Comparison of ENCODE assay signal across 1 cellular context in genomic region chr14:22898302-22898894, GRCh38.
TF ChIP-seq lines count a peak whose summit lies in the region.

No MANE protein-coding gene starts in this region.

TF ChIP-seq in SK-N-SH treated with all-trans-retinoic acid at 6 μM for 48 hours, 23 proteins besides CTCF, POLR2A, EP300 and RAD21 (continued from another document):
- TF ChIP-seq TCF4 (CRISPR knock-in tag; IDR thresholded peaks at IDR 0.05; ENCODE audit: borderline replicate concordance) (no peak), ZNF70 (CRISPR knock-in tag; IDR thresholded peaks at IDR 0.05) (no peak), BACH2 (CRISPR knock-in tag; IDR thresholded peaks at IDR 0.05; ENCODE audit: borderline replicate concordance) (no peak), ZNF8 (CRISPR knock-in tag; IDR thresholded peaks at IDR 0.05) (no peak), ZFP30 (CRISPR knock-in tag; IDR thresholded peaks at IDR 0.05) (no peak), PPARA (CRISPR knock-in tag; IDR thresholded peaks at IDR 0.05; ENCODE audit: borderline replicate concordance) (no peak), PATZ1 (CRISPR knock-in tag; IDR thresholded peaks at IDR 0.05; ENCODE audit: borderline replicate concordance) (no peak), ZFP3 (CRISPR knock-in tag; IDR thresholded peaks at IDR 0.05) (no peak), CREB5 (CRISPR knock-in tag; IDR thresholded peaks at IDR 0.05; ENCODE audit: low read depth) (no peak), RARB (CRISPR knock-in tag; IDR thresholded peaks at IDR 0.05) (no peak), SNAI2 (CRISPR knock-in tag; IDR thresholded peaks at IDR 0.05) (no peak), CSDC2 (CRISPR knock-in tag; IDR thresholded peaks at IDR 0.05) (no peak), ZC3H10 (CRISPR knock-in tag; IDR thresholded peaks at IDR 0.05) (no peak), CSRNP3 (CRISPR knock-in tag; IDR thresholded peaks at IDR 0.05) (no peak)
- TF ChIP-seq, protein P1, sequence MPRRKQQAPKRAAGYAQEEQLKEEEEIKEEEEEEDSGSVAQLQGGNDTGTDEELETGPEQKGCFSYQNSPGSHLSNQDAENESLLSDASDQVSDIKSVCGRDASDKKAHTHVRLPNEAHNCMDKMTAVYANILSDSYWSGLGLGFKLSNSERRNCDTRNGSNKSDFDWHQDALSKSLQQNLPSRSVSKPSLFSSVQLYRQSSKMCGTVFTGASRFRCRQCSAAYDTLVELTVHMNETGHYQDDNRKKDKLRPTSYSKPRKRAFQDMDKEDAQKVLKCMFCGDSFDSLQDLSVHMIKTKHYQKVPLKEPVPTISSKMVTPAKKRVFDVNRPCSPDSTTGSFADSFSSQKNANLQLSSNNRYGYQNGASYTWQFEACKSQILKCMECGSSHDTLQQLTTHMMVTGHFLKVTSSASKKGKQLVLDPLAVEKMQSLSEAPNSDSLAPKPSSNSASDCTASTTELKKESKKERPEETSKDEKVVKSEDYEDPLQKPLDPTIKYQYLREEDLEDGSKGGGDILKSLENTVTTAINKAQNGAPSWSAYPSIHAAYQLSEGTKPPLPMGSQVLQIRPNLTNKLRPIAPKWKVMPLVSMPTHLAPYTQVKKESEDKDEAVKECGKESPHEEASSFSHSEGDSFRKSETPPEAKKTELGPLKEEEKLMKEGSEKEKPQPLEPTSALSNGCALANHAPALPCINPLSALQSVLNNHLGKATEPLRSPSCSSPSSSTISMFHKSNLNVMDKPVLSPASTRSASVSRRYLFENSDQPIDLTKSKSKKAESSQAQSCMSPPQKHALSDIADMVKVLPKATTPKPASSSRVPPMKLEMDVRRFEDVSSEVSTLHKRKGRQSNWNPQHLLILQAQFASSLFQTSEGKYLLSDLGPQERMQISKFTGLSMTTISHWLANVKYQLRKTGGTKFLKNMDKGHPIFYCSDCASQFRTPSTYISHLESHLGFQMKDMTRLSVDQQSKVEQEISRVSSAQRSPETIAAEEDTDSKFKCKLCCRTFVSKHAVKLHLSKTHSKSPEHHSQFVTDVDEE (CRISPR knock-in tag; IDR thresholded peaks at IDR 0.05) = no peak
TF ChIP-seq in SK-N-SH treated with all-trans-retinoic acid at 6 μM for 48 hours: peak in this region for 0.
